9 cellular contexts compared by ENCODE assay signal in the genomic region with DNA sequence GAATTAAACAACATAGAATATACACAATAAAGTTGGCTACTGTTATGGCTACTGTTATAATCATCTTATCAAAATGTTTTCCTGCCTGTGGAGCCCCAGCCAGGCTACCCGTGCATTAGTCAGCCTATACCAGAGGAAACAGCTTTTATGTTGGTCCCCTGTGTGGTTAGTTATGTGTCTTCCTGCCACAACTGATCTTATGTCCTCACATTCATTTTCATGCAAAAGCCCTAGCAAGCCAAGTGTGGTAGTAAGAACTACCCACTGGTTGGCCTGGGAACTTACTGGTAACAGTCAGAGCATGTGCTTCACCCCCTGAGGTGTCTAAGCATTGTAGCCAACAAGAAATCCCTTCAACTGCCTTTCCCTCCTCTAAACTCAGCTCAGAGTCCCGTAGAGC. TPM values are rescaled to one million over a fixed set of nuclear protein-coding genes. Genes with fewer than 3 reads are reported as not detected.
DNase-seq lines count a peak whose midpoint lies in the region; ATAC-seq and TF ChIP-seq lines count a peak whose summit lies in the region.
"Had no signal": no experiment of that assay in that cellular context is flagged by ENCODE, and none has a peak within 500 bp of the region (broad histone marks: within the 10 kb centered on the region; RNA-seq: fewer than 3 reads in every experiment).

No MANE protein-coding gene starts in this region.

- no peaks in the 10 kb centered on the region for H3K79me2 ChIP-seq in SK-N-SH (ENCODE audit: insufficient read depth)

- H3K36me3 Mint-ChIP-seq in activated T-cell treated with anti-CD3 and anti-CD28 coated beads, Interleukin-2, amount 50 U/mL, for 72 hours (ENCODE audit: insufficient read depth in 2 of 2) = no peaks in the 10 kb centered on the region

- H3K4me1 Mint-ChIP-seq in activated T-cell treated with anti-CD3 and anti-CD28 coated beads, Interleukin-2, amount 50 U/mL, for 72 hours (ENCODE audit: low read depth) = peaks cover 11% of the 10 kb centered on the region

- peak overlapping the region; percentile 63; the same call in 1 of the 2 replicates for H3K4me2 ChIP-seq in SK-N-SH
- peak overlapping the region; percentile 36 for H3K4me2 ChIP-seq in skeletal muscle satellite cell (ENCODE audit: low read length)

- no peaks in the 10 kb centered on the region for H3K9me3 Mint-ChIP-seq in activated T-cell treated with anti-CD3 and anti-CD28 coated beads, Interleukin-2, amount 50 U/mL, for 72 hours

- no peaks in the 10 kb centered on the region for H3K9me3 ChIP-seq in SK-N-SH
- H3K9me3 ChIP-seq in skeletal muscle satellite cell (replicated peaks; ENCODE audit: low read length) = no peaks in the 10 kb centered on the region
- H3K9me3 ChIP-seq: gastrocnemius medialis had no signal

- no peak for TF ChIP-seq EP300 in SK-N-SH (IDR thresholded peaks at IDR 0.05; ENCODE audit: borderline replicate concordance in 1 of 2, low read depth in 1 of 2, low read length in 1 of 2)

- no peaks in the 10 kb centered on the region for H3K27me3 Mint-ChIP-seq in activated T-cell treated with anti-CD3 and anti-CD28 coated beads, Interleukin-2, amount 50 U/mL, for 72 hours (ENCODE audit: low read depth)

- no peak for TF ChIP-seq CTCF in SK-N-SH (IDR thresholded peaks at IDR 0.05)

- peak overlapping the region in 1 of 2 experiments; percentile 81; a peak in 2 of 4 replicates for H3K27ac ChIP-seq in SK-N-SH (ENCODE audit: low read depth in 2 of 2, low read length in 1 of 2)

- no peak overlapping the region for H3K4me3 ChIP-seq in SK-N-SH (ENCODE audit: low read depth in 2 of 2, low read length in 1 of 2)
- peak overlapping the region; percentile 9 for H3K4me3 ChIP-seq in skeletal muscle satellite cell (ENCODE audit: low read length)
- H3K4me3 ChIP-seq: gastrocnemius medialis had no signal

- H3K4me3 Mint-ChIP-seq in activated T-cell treated with anti-CD3 and anti-CD28 coated beads, Interleukin-2, amount 50 U/mL, for 72 hours = peak overlapping the region in 1 of 2 donors; percentile 61

- TF ChIP-seq RAD21 in SK-N-SH (IDR thresholded peaks at IDR 0.05; ENCODE audit: low read length) = no peak

- POLR2A ChIA-PET in SK-N-SH (lab: Yijun Ruan, JAX) = no interaction called here

- H4K20me1 ChIP-seq in SK-N-SH (ENCODE audit: insufficient read depth) = no peaks in the 10 kb centered on the region

- H2AFZ ChIP-seq in SK-N-SH (ENCODE audit: low read depth) = no peak overlapping the region

- ATAC-seq in SK-N-SH treated with all-trans-retinoic acid at 6 μM for 48 hours (no peak), HG03460 (IDR thresholded peaks at IDR 0.05; ENCODE audit: unreplicated experiment) (peak; percentile 68), HG03025 (IDR thresholded peaks at IDR 0.05; ENCODE audit: low FRiP score, unreplicated experiment) (no peak)
- ATAC-seq in activated T-cell treated with anti-CD3 and anti-CD28 coated beads, Interleukin-2, amount 50 U/mL, for 72 hours (replicated peaks in 1 of 2) = peak; percentile 94 to 96
- ATAC-seq: gastrocnemius medialis had no signal

- WGBS in SK-N-SH (ENCODE audit: low lambda C conversion rate) = 73% methylated on average over 2 of the region's 2 CpGs

- CTCF ChIA-PET in SK-N-SH (lab: Yijun Ruan, JAX) = no interaction called here

- H3F3A ChIP-seq in SK-N-SH (replicated peaks; ENCODE audit: insufficient read depth) = peaks cover 13% of the 10 kb centered on the region

- peak overlapping the region; percentile 51 for H3K27ac Mint-ChIP-seq in activated T-cell treated with anti-CD3 and anti-CD28 coated beads, Interleukin-2, amount 50 U/mL, for 72 hours

- H3K4me1 ChIP-seq in SK-N-SH (ENCODE audit: control insufficient read depth in 1 of 2, insufficient read depth in 2 of 2, low read depth in 1 of 2, low read length in 1 of 2) = peaks cover 22 to 35% of the 10 kb centered on the region in 2 experiments
- peaks cover 48% of the 10 kb centered on the region for H3K4me1 ChIP-seq in skeletal muscle satellite cell (ENCODE audit: control insufficient read depth, insufficient read depth, low read length)

- DNase-seq in SK-N-SH (no peak), NCI-H2196 (lab: John Stamatoyannopoulos, UW; ENCODE audit: unreplicated experiment) (no peak), DMS 273 treated with DMSO at 0.1 percent for 48 hours (lab: John Stamatoyannopoulos, UW) (no peak)
- peak; percentile 23 to 31 for DNase-seq in activated T-cell treated with anti-CD3 and anti-CD28 coated beads, Interleukin-2, amount 50 U/mL, for 72 hours

- no peak overlapping the region; the same call in 1 of the 2 replicates for H3K9ac ChIP-seq in SK-N-SH
- peak overlapping the region; percentile 53 for H3K9ac ChIP-seq in skeletal muscle satellite cell (ENCODE audit: low read depth, low read length)

- H3K27me3 ChIP-seq in SK-N-SH (ENCODE audit: insufficient read depth) (no peaks in the 10 kb centered on the region), skeletal muscle satellite cell (ENCODE audit: control insufficient read depth, insufficient read depth, low read length) (no peaks in the 10 kb centered on the region)
- H3K27me3 ChIP-seq: gastrocnemius medialis had no signal

- no peaks in the 10 kb centered on the region for H3K9me2 ChIP-seq in SK-N-SH

- no peaks in the 10 kb centered on the region for H3K36me3 ChIP-seq in SK-N-SH (replicated peaks in 1 of 2; ENCODE audit: control insufficient read depth in 1 of 2, insufficient read depth in 2 of 2, low read length in 1 of 2)
- peaks cover 20% of the 10 kb centered on the region for H3K36me3 ChIP-seq in skeletal muscle satellite cell (ENCODE audit: insufficient read depth, low read length)
- H3K36me3 ChIP-seq: gastrocnemius medialis had no signal

TF ChIP-seq in SK-N-SH, 30 proteins besides CTCF, POLR2A, EP300 and RAD21 (continues in another document):
- no peak for TF ChIP-seq RXRA (IDR thresholded peaks at IDR 0.05; ENCODE audit: borderline replicate concordance, low read depth)
- no peak for TF ChIP-seq SIN3A (IDR thresholded peaks at IDR 0.05; ENCODE audit: borderline replicate concordance, low read depth, low read length)
- no peak for TF ChIP-seq USF2 (IDR thresholded peaks at IDR 0.05; ENCODE audit: borderline replicate concordance, low read depth, low read length)
- no peak for TF ChIP-seq FOXM1 (IDR thresholded peaks at IDR 0.05; ENCODE audit: low read depth)
- TF ChIP-seq, protein P1, sequence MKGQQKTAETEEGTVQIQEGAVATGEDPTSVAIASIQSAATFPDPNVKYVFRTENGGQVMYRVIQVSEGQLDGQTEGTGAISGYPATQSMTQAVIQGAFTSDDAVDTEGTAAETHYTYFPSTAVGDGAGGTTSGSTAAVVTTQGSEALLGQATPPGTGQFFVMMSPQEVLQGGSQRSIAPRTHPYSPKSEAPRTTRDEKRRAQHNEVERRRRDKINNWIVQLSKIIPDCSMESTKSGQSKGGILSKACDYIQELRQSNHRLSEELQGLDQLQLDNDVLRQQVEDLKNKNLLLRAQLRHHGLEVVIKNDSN (IDR thresholded peaks at IDR 0.05; ENCODE audit: borderline replicate concordance, low read depth) = no peak
- no peak for TF ChIP-seq TCF12 (IDR thresholded peaks at IDR 0.05)
- no peak for TF ChIP-seq RCOR1 (IDR thresholded peaks at IDR 0.05; ENCODE audit: low read length)
- no peak for TF ChIP-seq GATA2 (CRISPR knock-in tag; IDR thresholded peaks at IDR 0.05)
- TF ChIP-seq MEF2A (IDR thresholded peaks at IDR 0.05; ENCODE audit: borderline replicate concordance, low read depth) = no peak
- no peak for TF ChIP-seq YY1 (IDR thresholded peaks at IDR 0.05; ENCODE audit: low read depth)
- no peak for TF ChIP-seq EZH2phosphoT487 (IDR thresholded peaks at IDR 0.05; ENCODE audit: borderline replicate concordance, low read depth)

TF ChIP-seq in SK-N-SH treated with all-trans-retinoic acid at 6 μM for 48 hours, 23 proteins besides CTCF, POLR2A, EP300 and RAD21:
- no peak for TF ChIP-seq TOX (CRISPR knock-in tag; IDR thresholded peaks at IDR 0.05; ENCODE audit: borderline replicate concordance)
- TF ChIP-seq ISL1 (CRISPR knock-in tag; IDR thresholded peaks at IDR 0.05) = no peak
- TF ChIP-seq ESRRG (CRISPR knock-in tag; IDR thresholded peaks at IDR 0.05) = no peak

RNA-seq across cellular contexts. Expression of gene MGLL, which starts 21.8 kb away (rescaled TPM):
- polyA plus RNA-seq in SK-N-SH (2012; rRNA removed) = 2.0 and 2.2 TPM in 2 replicates
- 1.7 and 2.7 TPM in 2 replicates for polyA plus RNA-seq in SK-N-SH (2012; cell fraction: cytosol; rRNA removed)
- 2.2 and 3.7 TPM in 2 replicates for polyA plus RNA-seq in SK-N-SH (2012; cell fraction: nucleus; rRNA removed)
- total RNA-seq in activated T-cell treated with anti-CD3 and anti-CD28 coated beads, Interleukin-2, amount 50 U/mL, for 72 hours = 1 to 10 TPM; 1.7 to 2.3 TPM
- 34.0 and 68.8 TPM in 2 replicates for total RNA-seq in skeletal muscle satellite cell (2012; rRNA removed)

Comparison
In these comparisons a context has a peak if more than half of its experiments do, and no peak if none do; other contexts are left out.
1. DNase-seq: peak in activated T-cell treated with anti-CD3 and anti-CD28 coated beads, Interleukin-2, amount 50 U/mL, for 72 hours (2 of 2); none in SK-N-SH (single experiment), NCI-H2196 (single experiment) and DMS 273 treated with DMSO at 0.1 percent for 48 hours (single experiment).
2. ATAC-seq: peak in HG03460 (single experiment) and activated T-cell treated with anti-CD3 and anti-CD28 coated beads, Interleukin-2, amount 50 U/mL, for 72 hours (2 of 2); none in SK-N-SH treated with all-trans-retinoic acid at 6 μM for 48 hours (single experiment) and HG03025 (single experiment).